Comparison of ENCODE assay signal across 8 cellular contexts in genomic region chr1:93692983-93693591, GRCh38. TPM values are rescaled to one million over a fixed set of nuclear protein-coding genes. Genes with fewer than 3 reads are reported as not detected.
DNase-seq lines count a peak whose midpoint lies in the region; ATAC-seq, FAIRE-seq and TF ChIP-seq lines count a peak whose summit lies in the region.

No MANE protein-coding gene starts in this region.

- H3K4me2 ChIP-seq in A549, result peak overlapping the region; percentile 88

- H3K36me3 ChIP-seq in gastroesophageal sphincter (no peaks in the 10 kb centered on the region), thymus (ENCODE audit: control insufficient read depth, insufficient read depth) (no peaks in the 10 kb centered on the region)

- TF ChIP-seq RAD21 in A549 (conservative IDR thresholded peaks at IDR 0.05 in 1 of 2, IDR thresholded peaks at IDR 0.05 in 1 of 2), result no peak

- 6% methylated on average over 7 of the region's 7 CpGs for WGBS in A549 (ENCODE audit: missing lambda C conversion rate)
- 66 to 74% methylated on average over 3 to 7 of the region's 7 CpGs for WGBS in gastroesophageal sphincter (ENCODE audit: low coverage in 1 of 2), 2 donors
- WGBS in thymus, result 70% methylated on average over 7 of the region's 7 CpGs

- CTCF ChIA-PET in A549 (lab: Yijun Ruan, JAX), result interaction anchor here (0.6 to 3.3 kb wide), 6 partner anchors 7 to 121 kb away, joined by 3 to 24 read pairs (median 4); partner anchors contain the start of gene BCAR3

- POLR2A ChIA-PET in A549 (lab: Yijun Ruan, JAX), result interaction anchor here (0.9 to 2.5 kb wide), 5 partner anchors 9 to 120 kb away, joined by 3 to 13 read pairs (median 4); partner anchors contain the start of gene BCAR3

- ATAC-seq in A549 (peak; percentile 76 to 82), GM18867 (IDR thresholded peaks at IDR 0.05; ENCODE audit: unreplicated experiment) (peak; percentile 74), HG03060 (IDR thresholded peaks at IDR 0.05; ENCODE audit: low read depth, unreplicated experiment) (peak; percentile 49), gastroesophageal sphincter (peak; percentile 37)

- no peaks in the 10 kb centered on the region for H3K27me3 ChIP-seq in gastroesophageal sphincter
- no peaks in the 10 kb centered on the region for H3K27me3 ChIP-seq in thymus (ENCODE audit: control insufficient read depth, insufficient read depth)

- TF ChIP-seq EP300 in A549 (IDR thresholded peaks at IDR 0.05) (peak in 1 of 2 experiments; percentile 7; a peak in 2 of 5 replicates), gastroesophageal sphincter (IDR thresholded peaks at IDR 0.05) (no peak)

- peak overlapping the region; percentile 11; the same call in 1 of the 3 replicates for H3K4me3 ChIP-seq in A549
- no peak overlapping the region for H3K4me3 ChIP-seq in gastroesophageal sphincter
- H3K4me3 ChIP-seq in thymus (ENCODE audit: low read length), result no peak overlapping the region

- DNase-seq in A549 (ENCODE audit: low read depth in 1 of 2, low spot score in 1 of 2), result peak; percentile 59 to 71
- peak; percentile 54 for DNase-seq in T1000 (lab: John Stamatoyannopoulos, UW)
- no peak for DNase-seq in amygdala (lab: John Stamatoyannopoulos, UW)
- no peak for DNase-seq in mucosa of gallbladder (ENCODE audit: low spot score)

- H3K27ac ChIP-seq in A549 (peak overlapping the region; percentile 84 to 99), gastroesophageal sphincter (peak overlapping the region in 2 of 4 donors; percentile 30 to 56), thymus (ENCODE audit: low read depth) (peak overlapping the region; percentile 1)

- TF ChIP-seq CTCF in A549 (IDR thresholded peaks at IDR 0.05) (no peak), gastroesophageal sphincter (IDR thresholded peaks at IDR 0.05) (no peak)

- TF ChIP-seq POLR2A in A549 (IDR thresholded peaks at IDR 0.05; ENCODE audit: low read length) (no peak), gastroesophageal sphincter (IDR thresholded peaks at IDR 0.05) (no peak)

- H3K4me1 ChIP-seq in A549 (peaks cover 67% of the 10 kb centered on the region), gastroesophageal sphincter (peaks cover 0 to 26% (median 5%) of the 10 kb centered on the region in 3 donors), thymus (ENCODE audit: control insufficient read depth, insufficient read depth, low read length) (peaks cover 24% of the 10 kb centered on the region)

- FAIRE-seq in A549 (lab: Jason Lieb, UNC), result peak; percentile 32

- H3K9me3 ChIP-seq in A549 (no peaks in the 10 kb centered on the region), gastroesophageal sphincter (no peaks in the 10 kb centered on the region), thymus (ENCODE audit: control insufficient read depth) (no peaks in the 10 kb centered on the region)

TF ChIP-seq in A549, 52 proteins besides CTCF, POLR2A, EP300 and RAD21 (continues in another document):
- no peak; the same call in 1 of the 2 replicates for TF ChIP-seq GATA3 (IDR thresholded peaks at IDR 0.05; ENCODE audit: borderline replicate concordance)
- TF ChIP-seq SMC3 (IDR thresholded peaks at IDR 0.05), result no peak
- TF ChIP-seq RARB (CRISPR knock-in tag; IDR thresholded peaks at IDR 0.05), result no peak
- no peak for TF ChIP-seq ZSCAN20 (CRISPR knock-in tag; IDR thresholded peaks at IDR 0.05)
- TF ChIP-seq FOSB (CRISPR knock-in tag; IDR thresholded peaks at IDR 0.05), result no peak
- TF ChIP-seq FOXS1 (CRISPR knock-in tag; IDR thresholded peaks at IDR 0.05), result no peak
- peak; percentile 54; the same call in 1 of the 2 replicates for TF ChIP-seq HOXB5 (CRISPR knock-in tag; IDR thresholded peaks at IDR 0.05)
- TF ChIP-seq EHMT2 (IDR thresholded peaks at IDR 0.05; ENCODE audit: low read depth), result no peak
- TF ChIP-seq USF2 (IDR thresholded peaks at IDR 0.05), result 0 out of 2 replicates have a peak, but pooled peaks have one; percentile 29
- TF ChIP-seq SREBF2 (IDR thresholded peaks at IDR 0.05), result no peak
- no peak for TF ChIP-seq HOXB13 (CRISPR knock-in tag; IDR thresholded peaks at IDR 0.05; ENCODE audit: low read depth)
- no peak for TF ChIP-seq RCOR1 (IDR thresholded peaks at IDR 0.05; ENCODE audit: low read depth, low read length)
- no peak for TF ChIP-seq BCL3 (IDR thresholded peaks at IDR 0.05)
- TF ChIP-seq CHD2 (IDR thresholded peaks at IDR 0.05; ENCODE audit: low read length, partially characterized antibody), result no peak
- TF ChIP-seq REST (IDR thresholded peaks at IDR 0.05), result no peak
- no peak for TF ChIP-seq HEYL (CRISPR knock-in tag; IDR thresholded peaks at IDR 0.05)
- TF ChIP-seq MAZ (IDR thresholded peaks at IDR 0.05; ENCODE audit: borderline replicate concordance, low read depth, low read length), result no peak
- no peak for TF ChIP-seq HES2 (IDR thresholded peaks at IDR 0.05)
- TF ChIP-seq NPAS2 (CRISPR knock-in tag; IDR thresholded peaks at IDR 0.05; ENCODE audit: borderline replicate concordance), result no peak
- peak; percentile 19; the same call in 1 of the 2 replicates for TF ChIP-seq MYC (IDR thresholded peaks at IDR 0.05; ENCODE audit: borderline replicate concordance, low read length)
- no peak for TF ChIP-seq RFX5 (IDR thresholded peaks at IDR 0.05)
- TF ChIP-seq TP53 (CRISPR knock-in tag; IDR thresholded peaks at IDR 0.05), result no peak
- TF ChIP-seq PBX3 (IDR thresholded peaks at IDR 0.05), result 0 out of 2 replicates have a peak, but pooled peaks have one; percentile 22
- no peak for TF ChIP-seq ESRRA (IDR thresholded peaks at IDR 0.05; ENCODE audit: borderline replicate concordance, low read length)
- no peak for TF ChIP-seq CEBPB (IDR thresholded peaks at IDR 0.05)

RNA-seq across cellular contexts. Expression of gene BCAR3, which starts 11.4 kb away (rescaled TPM):
- polyA plus RNA-seq in A549 (2011; rRNA removed) (31.6 and 32.1 TPM in 2 replicates), A549 (2017; fragmentation: RNase III; extraction: RNeasy Plus Mini Kit Qiagen cat#74134 plus additional on column Dnase treatment) (29.8 to 35.8 TPM (median 33.4 TPM) in 3 replicates), thymus (10.5 TPM)
- polyA plus RNA-seq in A549 (2012; cell fraction: cytosol; rRNA removed), result 28.6 and 37.0 TPM in 2 replicates
- 40.5 and 50.4 TPM in 2 replicates for polyA plus RNA-seq in A549 (2012; cell fraction: nucleus; rRNA removed)
- 27.5 and 30.0 TPM in 2 replicates for polyA minus RNA-seq in A549 (2011; rRNA and poly(A)+ RNA removed)
- total RNA-seq in gastroesophageal sphincter (10 to 100 TPM; 33.9 to 40.2 (median 38.3) TPM), mucosa of gallbladder (51.8 TPM)

Comparison
In these comparisons a context has a peak if more than half of its experiments do, and no peak if none do; other contexts are left out.
1. DNase-seq: peak in A549 (2 of 2) and T1000 (single experiment); none in amygdala (0 of 56) and mucosa of gallbladder (single experiment).
2. Peak in every context shown above with its lines, with median percentiles within 50 percentile points of each other: ATAC-seq.